In the genomic region with DNA sequence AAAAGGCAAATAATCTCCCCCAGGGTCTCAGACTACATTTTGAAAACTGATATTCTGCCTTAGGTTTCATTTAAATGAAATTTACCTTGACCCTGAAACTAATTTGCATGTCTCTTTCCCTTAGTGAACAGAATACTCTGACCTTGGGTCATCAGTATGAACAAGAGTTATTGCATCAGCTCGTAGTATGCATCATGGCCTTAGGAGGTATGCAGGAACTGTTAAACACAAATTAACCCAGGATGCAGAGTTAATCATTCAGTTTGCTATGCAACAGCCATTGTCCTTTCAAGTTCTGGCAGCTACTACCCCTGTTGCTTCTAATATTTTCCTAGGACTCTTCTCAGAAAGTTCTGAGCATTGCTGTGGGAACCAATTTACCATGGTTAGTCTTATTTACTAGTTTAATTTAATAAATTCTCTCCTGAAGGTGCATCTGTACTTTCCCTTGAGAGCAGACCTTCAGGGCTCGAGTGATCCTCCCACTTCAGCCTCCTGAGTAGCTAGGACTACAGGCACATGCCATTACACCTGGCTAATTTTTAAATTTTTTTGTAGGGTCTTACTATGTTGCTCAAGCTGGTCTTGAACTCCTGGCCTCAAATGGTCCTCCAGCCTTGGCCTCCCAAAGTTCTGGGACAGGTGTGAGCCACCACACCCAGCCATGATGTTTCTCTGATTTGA, we compare ENCODE assay signal across 1 cellular context.
A peak's percentile ranks its signal among the peaks of the same experiment; 100 is the strongest.
TF ChIP-seq lines count a peak whose summit lies in the region.

No MANE protein-coding gene starts in this region.

TF ChIP-seq in HepG2, 621 proteins besides CTCF, POLR2A, EP300 and RAD21 (continued from another document and continues in another):
- TF ChIP-seq, protein P1, sequence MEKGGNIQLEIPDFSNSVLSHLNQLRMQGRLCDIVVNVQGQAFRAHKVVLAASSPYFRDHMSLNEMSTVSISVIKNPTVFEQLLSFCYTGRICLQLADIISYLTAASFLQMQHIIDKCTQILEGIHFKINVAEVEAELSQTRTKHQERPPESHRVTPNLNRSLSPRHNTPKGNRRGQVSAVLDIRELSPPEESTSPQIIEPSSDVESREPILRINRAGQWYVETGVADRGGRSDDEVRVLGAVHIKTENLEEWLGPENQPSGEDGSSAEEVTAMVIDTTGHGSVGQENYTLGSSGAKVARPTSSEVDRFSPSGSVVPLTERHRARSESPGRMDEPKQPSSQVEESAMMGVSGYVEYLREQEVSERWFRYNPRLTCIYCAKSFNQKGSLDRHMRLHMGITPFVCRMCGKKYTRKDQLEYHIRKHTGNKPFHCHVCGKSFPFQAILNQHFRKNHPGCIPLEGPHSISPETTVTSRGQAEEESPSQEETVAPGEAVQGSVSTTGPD (CRISPR knock-in tag; IDR thresholded peaks at IDR 0.05): no peak
- TF ChIP-seq ZNF337 (CRISPR knock-in tag; IDR thresholded peaks at IDR 0.05; ENCODE audit: borderline replicate concordance, low read depth): no peak
- no peak for TF ChIP-seq NONO (IDR thresholded peaks at IDR 0.05)
- TF ChIP-seq NONO (CRISPR knock-in tag; conservative IDR thresholded peaks at IDR 0.05): no peak
- TF ChIP-seq RCOR2 (CRISPR knock-in tag; IDR thresholded peaks at IDR 0.05): no peak
- peak; percentile 99 for TF ChIP-seq ZNF232 (CRISPR knock-in tag; IDR thresholded peaks at IDR 0.05; ENCODE audit: borderline replicate concordance)
- TF ChIP-seq CHCHD3 (CRISPR knock-in tag; IDR thresholded peaks at IDR 0.05): no peak
- no peak for TF ChIP-seq SP1 (IDR thresholded peaks at IDR 0.05)
- TF ChIP-seq SP1 (CRISPR knock-in tag; IDR thresholded peaks at IDR 0.05): no peak
- TF ChIP-seq ZNF207 (IDR thresholded peaks at IDR 0.05; ENCODE audit: borderline replicate concordance): no peak
- 0 out of 2 replicates have a peak, but pooled peaks have one; percentile 26 for TF ChIP-seq ZNF317 (CRISPR knock-in tag; IDR thresholded peaks at IDR 0.05)
- TF ChIP-seq NKX3-1 (CRISPR knock-in tag; IDR thresholded peaks at IDR 0.05): no peak
- TF ChIP-seq TEAD2 (CRISPR knock-in tag; IDR thresholded peaks at IDR 0.05): no peak
- TF ChIP-seq, protein P2, sequence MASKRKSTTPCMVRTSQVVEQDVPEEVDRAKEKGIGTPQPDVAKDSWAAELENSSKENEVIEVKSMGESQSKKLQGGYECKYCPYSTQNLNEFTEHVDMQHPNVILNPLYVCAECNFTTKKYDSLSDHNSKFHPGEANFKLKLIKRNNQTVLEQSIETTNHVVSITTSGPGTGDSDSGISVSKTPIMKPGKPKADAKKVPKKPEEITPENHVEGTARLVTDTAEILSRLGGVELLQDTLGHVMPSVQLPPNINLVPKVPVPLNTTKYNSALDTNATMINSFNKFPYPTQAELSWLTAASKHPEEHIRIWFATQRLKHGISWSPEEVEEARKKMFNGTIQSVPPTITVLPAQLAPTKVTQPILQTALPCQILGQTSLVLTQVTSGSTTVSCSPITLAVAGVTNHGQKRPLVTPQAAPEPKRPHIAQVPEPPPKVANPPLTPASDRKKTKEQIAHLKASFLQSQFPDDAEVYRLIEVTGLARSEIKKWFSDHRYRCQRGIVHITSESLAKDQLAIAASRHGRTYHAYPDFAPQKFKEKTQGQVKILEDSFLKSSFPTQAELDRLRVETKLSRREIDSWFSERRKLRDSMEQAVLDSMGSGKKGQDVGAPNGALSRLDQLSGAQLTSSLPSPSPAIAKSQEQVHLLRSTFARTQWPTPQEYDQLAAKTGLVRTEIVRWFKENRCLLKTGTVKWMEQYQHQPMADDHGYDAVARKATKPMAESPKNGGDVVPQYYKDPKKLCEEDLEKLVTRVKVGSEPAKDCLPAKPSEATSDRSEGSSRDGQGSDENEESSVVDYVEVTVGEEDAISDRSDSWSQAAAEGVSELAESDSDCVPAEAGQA (IDR thresholded peaks at IDR 0.05; ENCODE audit: low read depth): no peak
- TF ChIP-seq, protein P2 (CRISPR knock-in tag; IDR thresholded peaks at IDR 0.05; ENCODE audit: borderline replicate concordance): no peak
- peak; percentile 39; the same call in 1 of the 2 replicates for TF ChIP-seq BCL6 (CRISPR knock-in tag; IDR thresholded peaks at IDR 0.05)
- no peak for TF ChIP-seq PAF1 (CRISPR knock-in tag; IDR thresholded peaks at IDR 0.05)
- TF ChIP-seq ZNF564 (CRISPR knock-in tag; IDR thresholded peaks at IDR 0.05): no peak
- TF ChIP-seq SRF (IDR thresholded peaks at IDR 0.05; ENCODE audit: low read depth, low read length): peak; percentile 31; the same call in 1 of the 2 replicates
- peak; percentile 28; the same call in 1 of the 2 replicates for TF ChIP-seq GATAD2A (CRISPR knock-in tag; IDR thresholded peaks at IDR 0.05)
- TF ChIP-seq ELF3 (CRISPR knock-in tag; IDR thresholded peaks at IDR 0.05): peak; percentile 45; the same call in 1 of the 2 replicates
- TF ChIP-seq, protein P3, sequence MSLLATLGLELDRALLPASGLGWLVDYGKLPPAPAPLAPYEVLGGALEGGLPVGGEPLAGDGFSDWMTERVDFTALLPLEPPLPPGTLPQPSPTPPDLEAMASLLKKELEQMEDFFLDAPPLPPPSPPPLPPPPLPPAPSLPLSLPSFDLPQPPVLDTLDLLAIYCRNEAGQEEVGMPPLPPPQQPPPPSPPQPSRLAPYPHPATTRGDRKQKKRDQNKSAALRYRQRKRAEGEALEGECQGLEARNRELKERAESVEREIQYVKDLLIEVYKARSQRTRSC (CRISPR knock-in tag; IDR thresholded peaks at IDR 0.05; ENCODE audit: low read depth): no peak
- TF ChIP-seq TBL1XR1 (IDR thresholded peaks at IDR 0.05; ENCODE audit: borderline replicate concordance, low read length, partially characterized antibody): peak; percentile 90
- TF ChIP-seq KLF6 (CRISPR knock-in tag; IDR thresholded peaks at IDR 0.05): no peak
- TF ChIP-seq, protein P4, sequence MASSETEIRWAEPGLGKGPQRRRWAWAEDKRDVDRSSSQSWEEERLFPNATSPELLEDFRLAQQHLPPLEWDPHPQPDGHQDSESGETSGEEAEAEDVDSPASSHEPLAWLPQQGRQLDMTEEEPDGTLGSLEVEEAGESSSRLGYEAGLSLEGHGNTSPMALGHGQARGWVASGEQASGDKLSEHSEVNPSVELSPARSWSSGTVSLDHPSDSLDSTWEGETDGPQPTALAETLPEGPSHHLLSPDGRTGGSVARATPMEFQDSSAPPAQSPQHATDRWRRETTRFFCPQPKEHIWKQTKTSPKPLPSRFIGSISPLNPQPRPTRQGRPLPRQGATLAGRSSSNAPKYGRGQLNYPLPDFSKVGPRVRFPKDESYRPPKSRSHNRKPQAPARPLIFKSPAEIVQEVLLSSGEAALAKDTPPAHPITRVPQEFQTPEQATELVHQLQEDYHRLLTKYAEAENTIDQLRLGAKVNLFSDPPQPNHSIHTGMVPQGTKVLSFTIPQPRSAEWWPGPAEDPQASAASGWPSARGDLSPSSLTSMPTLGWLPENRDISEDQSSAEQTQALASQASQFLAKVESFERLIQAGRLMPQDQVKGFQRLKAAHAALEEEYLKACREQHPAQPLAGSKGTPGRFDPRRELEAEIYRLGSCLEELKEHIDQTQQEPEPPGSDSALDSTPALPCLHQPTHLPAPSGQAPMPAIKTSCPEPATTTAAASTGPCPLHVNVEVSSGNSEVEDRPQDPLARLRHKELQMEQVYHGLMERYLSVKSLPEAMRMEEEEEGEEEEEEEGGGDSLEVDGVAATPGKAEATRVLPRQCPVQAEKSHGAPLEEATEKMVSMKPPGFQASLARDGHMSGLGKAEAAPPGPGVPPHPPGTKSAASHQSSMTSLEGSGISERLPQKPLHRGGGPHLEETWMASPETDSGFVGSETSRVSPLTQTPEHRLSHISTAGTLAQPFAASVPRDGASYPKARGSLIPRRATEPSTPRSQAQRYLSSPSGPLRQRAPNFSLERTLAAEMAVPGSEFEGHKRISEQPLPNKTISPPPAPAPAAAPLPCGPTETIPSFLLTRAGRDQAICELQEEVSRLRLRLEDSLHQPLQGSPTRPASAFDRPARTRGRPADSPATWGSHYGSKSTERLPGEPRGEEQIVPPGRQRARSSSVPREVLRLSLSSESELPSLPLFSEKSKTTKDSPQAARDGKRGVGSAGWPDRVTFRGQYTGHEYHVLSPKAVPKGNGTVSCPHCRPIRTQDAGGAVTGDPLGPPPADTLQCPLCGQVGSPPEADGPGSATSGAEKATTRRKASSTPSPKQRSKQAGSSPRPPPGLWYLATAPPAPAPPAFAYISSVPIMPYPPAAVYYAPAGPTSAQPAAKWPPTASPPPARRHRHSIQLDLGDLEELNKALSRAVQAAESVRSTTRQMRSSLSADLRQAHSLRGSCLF (CRISPR knock-in tag; IDR thresholded peaks at IDR 0.05; ENCODE audit: borderline replicate concordance): no peak
- TF ChIP-seq, protein P5, sequence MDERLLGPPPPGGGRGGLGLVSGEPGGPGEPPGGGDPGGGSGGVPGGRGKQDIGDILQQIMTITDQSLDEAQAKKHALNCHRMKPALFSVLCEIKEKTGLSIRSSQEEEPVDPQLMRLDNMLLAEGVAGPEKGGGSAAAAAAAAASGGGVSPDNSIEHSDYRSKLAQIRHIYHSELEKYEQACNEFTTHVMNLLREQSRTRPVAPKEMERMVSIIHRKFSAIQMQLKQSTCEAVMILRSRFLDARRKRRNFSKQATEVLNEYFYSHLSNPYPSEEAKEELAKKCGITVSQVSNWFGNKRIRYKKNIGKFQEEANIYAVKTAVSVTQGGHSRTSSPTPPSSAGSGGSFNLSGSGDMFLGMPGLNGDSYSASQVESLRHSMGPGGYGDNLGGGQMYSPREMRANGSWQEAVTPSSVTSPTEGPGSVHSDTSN (CRISPR knock-in tag; IDR thresholded peaks at IDR 0.05): 0 out of 2 replicates have a peak, but pooled peaks have one; percentile 14
- no peak for TF ChIP-seq SMAD1 (CRISPR knock-in tag; IDR thresholded peaks at IDR 0.05; ENCODE audit: borderline replicate concordance, low read depth)
- TF ChIP-seq YEATS4 (CRISPR knock-in tag; IDR thresholded peaks at IDR 0.05; ENCODE audit: borderline replicate concordance): no peak
- TF ChIP-seq, protein P6, sequence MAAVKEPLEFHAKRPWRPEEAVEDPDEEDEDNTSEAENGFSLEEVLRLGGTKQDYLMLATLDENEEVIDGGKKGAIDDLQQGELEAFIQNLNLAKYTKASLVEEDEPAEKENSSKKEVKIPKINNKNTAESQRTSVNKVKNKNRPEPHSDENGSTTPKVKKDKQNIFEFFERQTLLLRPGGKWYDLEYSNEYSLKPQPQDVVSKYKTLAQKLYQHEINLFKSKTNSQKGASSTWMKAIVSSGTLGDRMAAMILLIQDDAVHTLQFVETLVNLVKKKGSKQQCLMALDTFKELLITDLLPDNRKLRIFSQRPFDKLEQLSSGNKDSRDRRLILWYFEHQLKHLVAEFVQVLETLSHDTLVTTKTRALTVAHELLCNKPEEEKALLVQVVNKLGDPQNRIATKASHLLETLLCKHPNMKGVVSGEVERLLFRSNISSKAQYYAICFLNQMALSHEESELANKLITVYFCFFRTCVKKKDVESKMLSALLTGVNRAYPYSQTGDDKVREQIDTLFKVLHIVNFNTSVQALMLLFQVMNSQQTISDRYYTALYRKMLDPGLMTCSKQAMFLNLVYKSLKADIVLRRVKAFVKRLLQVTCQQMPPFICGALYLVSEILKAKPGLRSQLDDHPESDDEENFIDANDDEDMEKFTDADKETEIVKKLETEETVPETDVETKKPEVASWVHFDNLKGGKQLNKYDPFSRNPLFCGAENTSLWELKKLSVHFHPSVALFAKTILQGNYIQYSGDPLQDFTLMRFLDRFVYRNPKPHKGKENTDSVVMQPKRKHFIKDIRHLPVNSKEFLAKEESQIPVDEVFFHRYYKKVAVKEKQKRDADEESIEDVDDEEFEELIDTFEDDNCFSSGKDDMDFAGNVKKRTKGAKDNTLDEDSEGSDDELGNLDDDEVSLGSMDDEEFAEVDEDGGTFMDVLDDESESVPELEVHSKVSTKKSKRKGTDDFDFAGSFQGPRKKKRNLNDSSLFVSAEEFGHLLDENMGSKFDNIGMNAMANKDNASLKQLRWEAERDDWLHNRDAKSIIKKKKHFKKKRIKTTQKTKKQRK (IDR thresholded peaks at IDR 0.05; ENCODE audit: low read length): no peak
- TF ChIP-seq ZNF816 (CRISPR knock-in tag; IDR thresholded peaks at IDR 0.05; ENCODE audit: borderline replicate concordance): no peak
- no peak for TF ChIP-seq GTF3A (CRISPR knock-in tag; conservative IDR thresholded peaks at IDR 0.05)
- TF ChIP-seq SIX1 (CRISPR knock-in tag; IDR thresholded peaks at IDR 0.05; ENCODE audit: borderline replicate concordance): no peak
- TF ChIP-seq, protein P7, sequence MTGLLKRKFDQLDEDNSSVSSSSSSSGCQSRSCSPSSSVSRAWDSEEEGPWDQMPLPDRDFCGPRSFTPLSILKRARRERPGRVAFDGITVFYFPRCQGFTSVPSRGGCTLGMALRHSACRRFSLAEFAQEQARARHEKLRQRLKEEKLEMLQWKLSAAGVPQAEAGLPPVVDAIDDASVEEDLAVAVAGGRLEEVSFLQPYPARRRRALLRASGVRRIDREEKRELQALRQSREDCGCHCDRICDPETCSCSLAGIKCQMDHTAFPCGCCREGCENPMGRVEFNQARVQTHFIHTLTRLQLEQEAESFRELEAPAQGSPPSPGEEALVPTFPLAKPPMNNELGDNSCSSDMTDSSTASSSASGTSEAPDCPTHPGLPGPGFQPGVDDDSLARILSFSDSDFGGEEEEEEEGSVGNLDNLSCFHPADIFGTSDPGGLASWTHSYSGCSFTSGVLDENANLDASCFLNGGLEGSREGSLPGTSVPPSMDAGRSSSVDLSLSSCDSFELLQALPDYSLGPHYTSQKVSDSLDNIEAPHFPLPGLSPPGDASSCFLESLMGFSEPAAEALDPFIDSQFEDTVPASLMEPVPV (CRISPR knock-in tag; IDR thresholded peaks at IDR 0.05): no peak
- TF ChIP-seq KLF13 (CRISPR knock-in tag; IDR thresholded peaks at IDR 0.05): no peak
- no peak for TF ChIP-seq ZFP82 (CRISPR knock-in tag; IDR thresholded peaks at IDR 0.05; ENCODE audit: borderline replicate concordance)
- TF ChIP-seq ZNF460 (CRISPR knock-in tag; IDR thresholded peaks at IDR 0.05; ENCODE audit: borderline replicate concordance): no peak
- 0 out of 2 replicates have a peak, but pooled peaks have one; percentile 30 for TF ChIP-seq SMC3 (IDR thresholded peaks at IDR 0.05; ENCODE audit: low read length)
